In the genomic region with DNA sequence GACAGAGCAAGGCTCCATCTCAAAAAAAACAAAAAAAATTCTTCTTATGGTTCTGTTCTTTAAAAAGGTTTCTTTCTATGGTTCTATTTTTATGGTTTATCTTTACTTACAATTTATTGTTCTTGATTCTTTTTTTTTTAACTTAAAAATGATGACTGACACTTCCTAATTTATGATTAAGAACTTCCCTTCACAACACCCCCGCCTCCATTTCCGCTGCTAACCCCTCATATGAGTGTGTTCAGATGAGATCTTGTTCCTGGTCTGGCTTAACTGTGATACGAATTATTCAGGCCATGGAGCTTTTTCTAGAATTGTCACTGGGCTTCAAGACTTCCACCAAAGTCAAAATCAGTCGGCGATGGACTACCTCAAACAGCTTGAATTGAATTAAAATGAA, we compare ENCODE assay signal across 17 cellular contexts. TPM values are rescaled to one million over a fixed set of nuclear protein-coding genes. Genes with fewer than 3 reads are reported as not detected.
DNase-seq lines count a peak whose midpoint lies in the region; ATAC-seq and TF ChIP-seq lines count a peak whose summit lies in the region.
"Had no signal": no experiment of that assay in that cellular context is flagged by ENCODE, and none has a peak within 500 bp of the region (broad histone marks: within the 10 kb centered on the region; RNA-seq: fewer than 3 reads in every experiment).

No MANE protein-coding gene starts in this region.

- H3K4me1 Mint-ChIP-seq in activated T-cell treated with anti-CD3 and anti-CD28 coated beads, Interleukin-2, amount 50 U/mL, for 4 hours (ENCODE audit: low read depth), result peaks cover 16% of the 10 kb centered on the region
- no peaks in the 10 kb centered on the region for H3K4me1 Mint-ChIP-seq in osteocyte (ENCODE audit: unreplicated experiment)

- H3K4me3 Mint-ChIP-seq in activated T-cell treated with anti-CD3 and anti-CD28 coated beads, Interleukin-2, amount 50 U/mL, for 4 hours, result no peak overlapping the region
- no peak overlapping the region for H3K4me3 Mint-ChIP-seq in osteocyte (ENCODE audit: unreplicated experiment)
- H3K4me3 Mint-ChIP-seq: IgD-negative memory B cell had no signal

- 71 to 82% (median 75%) methylated on average over 5 of the region's 5 CpGs for WGBS in heart left ventricle, 4 donors

- peak; percentile 43 for DNase-seq in Right ventricle myocardium superior
- no peak for DNase-seq in heart left ventricle
- peak; percentile 17 for DNase-seq in activated T-cell treated with anti-CD3 and anti-CD28 coated beads, Interleukin-2, amount 50 U/mL, for 4 hours
- DNase-seq in stimulated activated CD4-positive, alpha-beta T cell treated with anti-CD3 and anti-CD28 coated beads, Interleukin-12 subunit alpha, Interleukin-12 subunit beta, amount 100 ng/mL, for 4 hours, result peak; percentile 11
- no peak for DNase-seq in upper lobe of right lung
- no peak for DNase-seq in HuH-7.5 (ENCODE audit: low spot score)
- no peak for DNase-seq in posterior cingulate gyrus
- DNase-seq in osteocyte (ENCODE audit: extremely low spot score, unreplicated experiment), result no peak
- DNase-seq: caudate nucleus, NCI-H1436 treated with DMSO at 0.1 percent for 48 hours, NCI-H526, right cardiac atrium, RPMI8226 had no signal

- no peak for TF ChIP-seq CTCF in heart left ventricle (IDR thresholded peaks at IDR 0.05)
- TF ChIP-seq CTCF in upper lobe of right lung (IDR thresholded peaks at IDR 0.05), result no peak
- TF ChIP-seq CTCF in osteocyte (IDR thresholded peaks at IDR 0.05), result no peak

- peaks cover 0 to 6% (median 0%) of the 10 kb centered on the region in 9 donors for H3K36me3 ChIP-seq in heart left ventricle
- no peaks in the 10 kb centered on the region for H3K36me3 ChIP-seq in upper lobe of right lung

- H3K9me3 ChIP-seq in heart left ventricle, result no peaks in the 10 kb centered on the region
- no peaks in the 10 kb centered on the region for H3K9me3 ChIP-seq in upper lobe of right lung

- no peak overlapping the region for H3K4me3 ChIP-seq in heart left ventricle
- no peak overlapping the region for H3K4me3 ChIP-seq in upper lobe of right lung
- H3K4me3 ChIP-seq: GM12878 had no signal

- H3K4me1 ChIP-seq in heart left ventricle, result no peaks in the 10 kb centered on the region
- no peaks in the 10 kb centered on the region for H3K4me1 ChIP-seq in upper lobe of right lung

- no peaks in the 10 kb centered on the region for H3K9me3 Mint-ChIP-seq in activated T-cell treated with anti-CD3 and anti-CD28 coated beads, Interleukin-2, amount 50 U/mL, for 4 hours
- H3K9me3 Mint-ChIP-seq in osteocyte (ENCODE audit: unreplicated experiment), result no peaks in the 10 kb centered on the region
- H3K9me3 Mint-ChIP-seq: activated T-helper 2 cell treated with anti-CD3 and anti-CD28 coated beads, Interferon-gamma antibody, Interleukin-2, Interleukin-4, amounts not matched to agents 10 μg/mL and 5 μg/mL and 100 μg/mL, durations not matched to agents 14 hours and 24 hours and 36 hours; IgD-negative memory B cell had no signal

- no peaks in the 10 kb centered on the region for H3K27me3 Mint-ChIP-seq in activated T-cell treated with anti-CD3 and anti-CD28 coated beads, Interleukin-2, amount 50 U/mL, for 4 hours (ENCODE audit: low read depth)
- no peaks in the 10 kb centered on the region for H3K27me3 Mint-ChIP-seq in osteocyte (ENCODE audit: unreplicated experiment)
- H3K27me3 Mint-ChIP-seq: IgD-negative memory B cell had no signal

- peaks cover 21% of the 10 kb centered on the region for H3K36me3 Mint-ChIP-seq in activated T-cell treated with anti-CD3 and anti-CD28 coated beads, Interleukin-2, amount 50 U/mL, for 4 hours (ENCODE audit: insufficient read depth)
- H3K36me3 Mint-ChIP-seq in osteocyte (ENCODE audit: unreplicated experiment), result no peaks in the 10 kb centered on the region

- no peak overlapping the region for H3K27ac Mint-ChIP-seq in osteocyte (ENCODE audit: unreplicated experiment)
- H3K27ac Mint-ChIP-seq: activated T-helper 2 cell treated with anti-CD3 and anti-CD28 coated beads, Interferon-gamma antibody, Interleukin-2, Interleukin-4, amounts not matched to agents 10 μg/mL and 5 μg/mL and 100 μg/mL, durations not matched to agents 14 hours and 24 hours and 36 hours had no signal

- no peaks in the 10 kb centered on the region for H3K27me3 ChIP-seq in heart left ventricle
- no peaks in the 10 kb centered on the region for H3K27me3 ChIP-seq in upper lobe of right lung

- no peak for TF ChIP-seq POLR2A in heart left ventricle (IDR thresholded peaks at IDR 0.05)

- H3K27ac ChIP-seq in heart left ventricle (no peak overlapping the region), upper lobe of right lung (no peak overlapping the region)

- intact Hi-C loops in Right ventricle myocardium superior (cut with DNase I) (no loop called here), heart left ventricle (cut with DNase I) (loop anchor here in 1 of 10 donors (10.0 kb wide), 1 partner anchor 56 kb away; no protein-coding TSS in a partner anchor), upper lobe of right lung (cut with DNase I) (no loop called here), posterior cingulate gyrus (cut with DNase I) (no loop called here)

- ATAC-seq in Right ventricle myocardium superior (ENCODE audit: poor library complexity) (no peak), heart left ventricle (no peak), upper lobe of right lung (peak; percentile 71)
- ATAC-seq in activated T-cell treated with anti-CD3 and anti-CD28 coated beads, Interleukin-2, amount 50 U/mL, for 4 hours, result peak in 1 of 2 donors; percentile 50
- ATAC-seq: GM12878, right cardiac atrium had no signal

RNA-seq across cellular contexts. Expression of a gene that starts 33.9 kb away (rescaled TPM):
- total RNA-seq in Right ventricle myocardium superior (22.3 TPM), heart left ventricle (10 to 100 TPM in 8 of 9 donors, 1 to 10 TPM in 1; 7.4 to 19.3 (median 13.0) TPM), upper lobe of right lung (18.1 TPM), osteocyte (2.6 and 3.1 TPM in 2 replicates)
- polyA plus RNA-seq in heart left ventricle, result 1 to 10 TPM; 3.4 to 5.6 TPM
- 10 to 100 TPM; 17.8 to 18.7 (median 18.5) TPM for total RNA-seq in activated T-cell treated with anti-CD3 and anti-CD28 coated beads, Interleukin-2, amount 50 U/mL, for 4 hours

RNA-seq across cellular contexts. Expression of a gene that starts 50.9 kb away (rescaled TPM):
- total RNA-seq in Right ventricle myocardium superior (not detected), heart left ventricle (not detected), upper lobe of right lung (not detected), osteocyte (not detected in 2 replicates)
- under 1 TPM in 1 of 2 donors, not detected in 1; 0.03 TPM for polyA plus RNA-seq in heart left ventricle
- total RNA-seq in activated T-cell treated with anti-CD3 and anti-CD28 coated beads, Interleukin-2, amount 50 U/mL, for 4 hours, result not detected
- total RNA-seq: Daoy had no signal

Comparison
In these comparisons a context has a peak if more than half of its experiments do, and no peak if none do; other contexts are left out.
1. DNase-seq: peak in Right ventricle myocardium superior (single experiment), activated T-cell treated with anti-CD3 and anti-CD28 coated beads, Interleukin-2, amount 50 U/mL, for 4 hours (single experiment) and stimulated activated CD4-positive, alpha-beta T cell treated with anti-CD3 and anti-CD28 coated beads, Interleukin-12 subunit alpha, Interleukin-12 subunit beta, amount 100 ng/mL, for 4 hours (single experiment); none in heart left ventricle (0 of 5), upper lobe of right lung (single experiment), HuH-7.5 (single experiment), posterior cingulate gyrus (0 of 10) and osteocyte (single experiment).